8 cellular contexts compared by ENCODE assay signal in genomic region chr11:103110406-103110805, GRCh38. TPM values are rescaled to one million over a fixed set of nuclear protein-coding genes. Genes with fewer than 3 reads are reported as not detected.
DNase-seq lines count a peak whose midpoint lies in the region; ATAC-seq and TF ChIP-seq lines count a peak whose summit lies in the region.

No MANE protein-coding gene starts in this region.

- H3K4me3 ChIP-seq in Panc1 (ENCODE audit: low read depth in 2 of 2, low read length in 2 of 2) = peak overlapping the region; percentile 84 to 92
- H3K4me3 ChIP-seq in psoas muscle = peak overlapping the region; percentile 69

- in situ Hi-C loops in Panc1 (cut with HindIII; ENCODE audit: low pct_unique_long_range_greater_than_20kb, low sequenced_read_pairs) = no loop called here

- CTCF ChIA-PET in Panc1 (lab: Charles Lee) = no interaction called here

- peak; percentile 48; the same call in 1 of the 2 replicates for TF ChIP-seq CTCF in Panc1 (IDR thresholded peaks at IDR 0.05)
- no peak for TF ChIP-seq CTCF in psoas muscle (IDR thresholded peaks at IDR 0.05)

- no TSS peak for BruUV-seq in Panc1 (replicated peaks; lab: Mats Ljungman, UMichigan)

- H3K27me3 ChIP-seq in Panc1 (ENCODE audit: control insufficient read depth, insufficient read depth, low read length) (no peaks in the 10 kb centered on the region), psoas muscle (ENCODE audit: insufficient read depth in 3 of 3, low read length in 2 of 3) (no peaks in the 10 kb centered on the region)

- H3K27ac ChIP-seq in Panc1 (ENCODE audit: low read length) (no peak overlapping the region), psoas muscle (no peak overlapping the region)

- ATAC-seq in Panc1 (no peak), psoas muscle (no peak)

- DNase-seq in Panc1 (ENCODE audit: low read depth, low spot score) (no peak), fibroblast of gingiva (ENCODE audit: low read depth) (peak; percentile 66), psoas muscle (no peak), medulla oblongata (ENCODE audit: extremely low spot score) (no peak), hippocampal formation (lab: John Stamatoyannopoulos, UW) (no peak), UCSD-AML1 (lab: John Stamatoyannopoulos, UW; ENCODE audit: unreplicated experiment) (no peak)
- no peak for DNase-seq in activated CD8-positive, alpha-beta memory T cell treated with anti-CD3 and anti-CD28 coated beads for 24 hours

- intact Hi-C loops in Panc1 (cut with micrococcal nuclease; ENCODE audit: unreplicated experiment) (no loop called here), psoas muscle (cut with DNase I) (no loop called here)

- H3K36me3 ChIP-seq in ES-I3 (ENCODE audit: insufficient read depth, low read length) (no peaks in the 10 kb centered on the region), Panc1 (ENCODE audit: control insufficient read depth, insufficient read depth, low read length) (no peaks in the 10 kb centered on the region), psoas muscle (ENCODE audit: insufficient read depth in 1 of 2, low read depth in 1 of 2) (no peaks in the 10 kb centered on the region)

- POLR2A ChIA-PET in Panc1 (lab: Charles Lee) = no interaction called here

- H3K9ac ChIP-seq in ES-I3 (ENCODE audit: low read depth, low read length) = peak overlapping the region; percentile 83; the same call in 1 of the 2 replicates

- no peaks in the 10 kb centered on the region for H3K4me1 ChIP-seq in ES-I3 (ENCODE audit: insufficient read depth, low read length)
- H3K4me1 ChIP-seq in Panc1 (ENCODE audit: control insufficient read depth, insufficient read depth, low read length) = peaks cover 6% of the 10 kb centered on the region; the same call in 1 of the 2 replicates
- H3K4me1 ChIP-seq in psoas muscle = no peaks in the 10 kb centered on the region

- H3K9me3 ChIP-seq in ES-I3 (ENCODE audit: control insufficient read depth, insufficient read depth, low read length) (no peaks in the 10 kb centered on the region), Panc1 (ENCODE audit: control insufficient read depth, insufficient read depth, low read depth, low read length) (no peaks in the 10 kb centered on the region), psoas muscle (no peaks in the 10 kb centered on the region)

RNA-seq across cellular contexts. Expression of gene DYNC2H1, which starts 1.2 kb away (rescaled TPM):
- total RNA-seq in Panc1 (2021; ENCODE audit: unreplicated experiment) (12.4 TPM), psoas muscle (1 to 10 TPM in 3 of 4 donors, under 1 TPM in 1; 0.79 to 2.3 (median 1.6) TPM)
- 6.7 TPM for polyA plus RNA-seq in Panc1 (2012; ENCODE audit: insufficient read length)
- polyA plus RNA-seq in psoas muscle = 1 to 10 TPM; 1.1 to 1.9 (median 1.2) TPM

RNA-seq across cellular contexts. Expression of gene DCUN1D5, which starts 18.4 kb away (rescaled TPM):
- 68.3 TPM for total RNA-seq in Panc1 (2021; ENCODE audit: unreplicated experiment)
- polyA plus RNA-seq in Panc1 (2012; ENCODE audit: insufficient read length) = 61.2 TPM
- 10 to 100 TPM; 19.5 to 27.0 (median 25.9) TPM for total RNA-seq in psoas muscle
- 10 to 100 TPM; 22.2 to 58.7 (median 58.1) TPM for polyA plus RNA-seq in psoas muscle
